In the genomic region with DNA sequence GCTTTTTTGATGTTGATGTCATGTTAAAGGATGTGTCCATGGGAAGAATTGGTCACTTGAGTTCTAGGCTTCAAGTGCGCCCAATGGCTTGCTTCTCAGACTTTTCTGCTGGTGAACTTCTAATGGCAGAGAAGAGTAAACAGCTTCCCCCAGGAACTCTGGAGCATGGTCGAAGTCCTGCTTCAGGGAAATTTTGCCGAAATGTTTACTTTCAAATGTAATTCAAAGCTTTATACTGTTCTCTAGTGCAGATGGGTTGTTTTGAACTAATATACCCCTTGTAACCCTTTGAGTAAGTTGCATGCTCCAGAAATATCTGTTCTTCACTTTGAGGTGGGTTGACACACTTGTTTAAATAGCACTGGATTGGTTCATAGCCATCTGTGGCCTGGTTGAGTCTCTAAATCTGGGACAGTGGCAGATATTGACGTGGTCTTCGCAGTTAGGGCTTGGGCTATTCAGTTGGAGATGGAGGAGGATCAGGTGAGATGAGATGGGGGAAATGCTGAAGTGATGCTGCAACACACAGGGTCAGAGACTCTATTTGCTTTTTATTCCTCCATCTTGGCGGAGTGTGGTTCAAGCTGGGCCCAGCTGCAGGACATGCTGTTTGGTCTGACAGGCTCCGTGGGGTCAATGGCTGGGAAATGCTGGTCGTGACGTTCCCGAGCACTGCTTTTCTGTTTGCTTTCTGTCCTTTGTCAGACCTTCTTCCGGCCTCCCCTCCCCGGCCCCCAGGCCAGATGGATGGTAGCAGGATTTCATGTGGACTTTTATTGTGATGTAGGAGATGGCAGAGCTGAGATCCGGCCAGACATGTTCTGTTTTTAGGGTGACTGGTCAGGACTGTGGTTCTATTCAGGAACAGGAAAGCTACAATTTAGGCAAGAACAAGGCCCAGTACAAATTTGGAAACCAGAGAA, we compare ENCODE assay signal across 17 cellular contexts.
"Had no signal": no experiment of that assay in that cellular context is flagged by ENCODE, and none has a peak within 500 bp of the region (broad histone marks: within the 10 kb centered on the region; RNA-seq: fewer than 3 reads in every experiment).

No MANE protein-coding gene starts in this region.

- H3K9ac ChIP-seq: parathyroid adenoma had no signal

- H3K4me3 ChIP-seq: esophagus muscularis mucosa, hepatocyte, left lung, mucosa of descending colon had no signal

- H3K4me3 Mint-ChIP-seq: activated naive CD8-positive, alpha-beta T cell; activated T-helper 1 cell treated with anti-CD3 and anti-CD28 coated beads, Interleukin-12 subunit alpha, Interleukin-12 subunit beta, Interleukin-2, Interleukin-4 antibody, amounts not matched to agents 30 ng/mL and 10 ng/mL and 1 ng/mL, durations not matched to agents 14 hours and 24 hours and 36 hours; memory B cell; naive thymus-derived CD4-positive, alpha-beta T cell had no signal

- H2AFZ ChIP-seq: hepatocyte, parathyroid adenoma had no signal

- H3K27me3 ChIP-seq: esophagus muscularis mucosa, hepatocyte, left lung had no signal

- H3K9me3 Mint-ChIP-seq: activated T-helper 1 cell treated with anti-CD3 and anti-CD28 coated beads, Interleukin-12 subunit alpha, Interleukin-12 subunit beta, Interleukin-2, Interleukin-4 antibody, amounts not matched to agents 30 ng/mL and 10 ng/mL and 1 ng/mL, durations not matched to agents 14 hours and 24 hours and 36 hours; memory B cell; naive thymus-derived CD4-positive, alpha-beta T cell had no signal

- DNase-seq: activated CD4-positive, alpha-beta T cell treated with anti-CD3 and anti-CD28 coated beads, Interleukin-2, amount 50 U/mL, for 4 hours; activated gamma-delta T cell treated with Interleukin-2 at 50 U/mL for 16 hours; cerebellar nuclear complex; effector CD4-positive, alpha-beta T cell; mucosa of descending colon; naive thymus-derived CD4-positive, alpha-beta T cell; stimulated activated naive CD4-positive, alpha-beta T cell; SW 1271; T-helper 2 cell had no signal

- H3K27ac Mint-ChIP-seq: activated naive CD8-positive, alpha-beta T cell; activated T-helper 1 cell treated with anti-CD3 and anti-CD28 coated beads, Interleukin-12 subunit alpha, Interleukin-12 subunit beta, Interleukin-2, Interleukin-4 antibody, amounts not matched to agents 30 ng/mL and 10 ng/mL and 1 ng/mL, durations not matched to agents 14 hours and 24 hours and 36 hours; memory B cell; naive thymus-derived CD4-positive, alpha-beta T cell had no signal

- H3K27ac ChIP-seq: esophagus muscularis mucosa, hepatocyte, left lung, parathyroid adenoma, VCaP had no signal

- H3K4me2 ChIP-seq: hepatocyte had no signal

- H3K4me1 ChIP-seq: esophagus muscularis mucosa, left lung had no signal

- H3K27me3 Mint-ChIP-seq: activated naive CD8-positive, alpha-beta T cell had no signal

- H3K36me3 ChIP-seq: esophagus muscularis mucosa had no signal

- H3K36me3 Mint-ChIP-seq: activated naive CD8-positive, alpha-beta T cell had no signal

- H3K9me3 ChIP-seq: esophagus muscularis mucosa, left lung, mucosa of descending colon had no signal

- ATAC-seq: left lung; mucosa of descending colon; naive thymus-derived CD4-positive, alpha-beta T cell had no signal
